31 cellular contexts compared by ENCODE assay signal in the genomic region with DNA sequence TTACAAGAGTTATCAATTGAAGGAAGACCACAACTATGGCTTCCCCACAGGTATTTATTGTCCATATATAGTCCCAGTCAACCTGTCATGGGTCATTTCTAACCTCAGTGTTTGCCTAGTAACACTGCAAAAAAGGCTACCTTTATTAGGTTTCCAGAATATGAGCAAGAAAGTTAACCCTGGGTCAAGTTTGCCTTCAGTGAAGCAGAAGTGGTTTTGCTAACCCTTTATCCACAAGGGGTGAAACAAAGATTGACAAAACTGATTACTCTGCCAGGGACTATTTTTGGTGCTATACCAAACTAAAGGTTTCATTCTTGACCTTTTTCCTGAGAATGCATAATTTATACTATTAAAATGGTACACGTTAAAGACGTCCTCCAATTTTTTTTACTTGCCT. TPM values are rescaled to one million over a fixed set of nuclear protein-coding genes. Genes with fewer than 3 reads are reported as not detected.
DNase-seq lines count a peak whose midpoint lies in the region; ATAC-seq, FAIRE-seq and TF ChIP-seq lines count a peak whose summit lies in the region.
"Had no signal": no experiment of that assay in that cellular context is flagged by ENCODE, and none has a peak within 500 bp of the region (broad histone marks: within the 10 kb centered on the region; RNA-seq: fewer than 3 reads in every experiment).

No MANE protein-coding gene starts in this region.

- H3K4me3 ChIP-seq in CD4-positive, CD25-positive, alpha-beta regulatory T cell (ENCODE audit: low read depth, low read length) = no peak overlapping the region
- H3K4me3 ChIP-seq in GM12878 (no peak overlapping the region), Peyer's patch (no peak overlapping the region)
- H3K4me3 ChIP-seq: cardiac muscle cell, colonic mucosa, right lobe of liver, SJCRH30 had no signal

- TF ChIP-seq CTCF in GM12878 (IDR thresholded peaks at IDR 0.05 in 2 of 3, conservative IDR thresholded peaks at IDR 0.05 in 1 of 3; ENCODE audit: control insufficient read depth in 2 of 3, extremely low read depth in 1 of 3, insufficient read depth in 1 of 3, low read depth in 3 of 3, low read length in 3 of 3) (no peak), Peyer's patch (IDR thresholded peaks at IDR 0.05) (no peak)

- no peak for TF ChIP-seq EP300 in GM12878 (IDR thresholded peaks at IDR 0.05; ENCODE audit: borderline replicate concordance in 1 of 2, control insufficient read depth in 1 of 2, low read depth in 2 of 2, low read length in 2 of 2)

- no peak overlapping the region for H3K9ac ChIP-seq in GM12878 (ENCODE audit: control insufficient read depth, insufficient read depth, low read length)

- H2AFZ ChIP-seq in GM12878 (ENCODE audit: control insufficient read depth, low read depth, low read length) = no peak overlapping the region

- no peaks in the 10 kb centered on the region for H3K27me3 Mint-ChIP-seq in CD4-positive, CD25-positive, alpha-beta regulatory T cell
- H3K27me3 Mint-ChIP-seq: activated CD4-positive, alpha-beta T cell treated with anti-CD3 and anti-CD28 coated beads for 36 hours; activated T-cell treated with anti-CD3 and anti-CD28 coated beads, Interleukin-2, amount 50 U/mL, for 24 hours had no signal

- peaks cover 49% of the 10 kb centered on the region for H3K4me1 ChIP-seq in CD4-positive, CD25-positive, alpha-beta regulatory T cell (ENCODE audit: control insufficient read depth, insufficient read depth, low read length, poor library complexity, severe bottlenecking)
- H3K4me1 ChIP-seq in GM12878 (ENCODE audit: control insufficient read depth, insufficient read depth, low read length) (peaks cover 71% of the 10 kb centered on the region), Peyer's patch (peaks cover 0 to 27% (median 7%) of the 10 kb centered on the region in 4 donors)
- H3K4me1 ChIP-seq: colonic mucosa, right lobe of liver, SJCRH30 had no signal

- SMC1A ChIA-PET in GM12878 (lab: Charles Lee; ENCODE audit: uncharacterized antibody, unreplicated experiment) = interaction anchor here (0.9 to 1.2 kb wide), 2 partner anchors 27 to 219 kb away, joined by 3 read pairs; partner anchors contain the start of gene SP140

- peaks cover 70% of the 10 kb centered on the region for H3K36me3 ChIP-seq in CD4-positive, CD25-positive, alpha-beta regulatory T cell (ENCODE audit: control insufficient read depth, insufficient read depth, low read length)
- peaks cover 22 to 64% of the 10 kb centered on the region in 2 experiments for H3K36me3 ChIP-seq in GM12878 (ENCODE audit: control insufficient read depth in 2 of 2, insufficient read depth in 2 of 2, low read length in 1 of 2)
- peaks cover 0 to 70% (median 0%) of the 10 kb centered on the region in 3 donors for H3K36me3 ChIP-seq in Peyer's patch
- H3K36me3 ChIP-seq: cardiac muscle cell, SJCRH30 had no signal

- RAD21 ChIA-PET in GM12878 (lab: Charles Lee; ENCODE audit: unreplicated experiment) = interaction anchor here (1.0 kb wide), 1 partner anchor 27 kb away, joined by 3 read pairs; no protein-coding TSS in a partner anchor

- POLR2A ChIA-PET in GM12878 (lab: Charles Lee) = no interaction called here

- no peaks in the 10 kb centered on the region for H3K27me3 ChIP-seq in CD4-positive, CD25-positive, alpha-beta regulatory T cell (ENCODE audit: control insufficient read depth, insufficient read depth, low read length)
- no peaks in the 10 kb centered on the region for H3K27me3 ChIP-seq in GM12878 (replicated peaks in 1 of 2; ENCODE audit: control insufficient read depth in 2 of 2, insufficient read depth in 2 of 2, low read length in 1 of 2)
- H3K27me3 ChIP-seq in Peyer's patch = no peaks in the 10 kb centered on the region
- H3K27me3 ChIP-seq: cardiac muscle cell, colonic mucosa, right lobe of liver, SJCRH30 had no signal

- H3K27ac Mint-ChIP-seq in CD4-positive, CD25-positive, alpha-beta regulatory T cell = peak overlapping the region in 2 of 3 donors; percentile 3 to 9
- H3K27ac Mint-ChIP-seq: activated CD4-positive, alpha-beta T cell treated with anti-CD3 and anti-CD28 coated beads for 36 hours; activated T-cell treated with anti-CD3 and anti-CD28 coated beads, Interleukin-2, amount 50 U/mL, for 24 hours had no signal

- H3K36me3 Mint-ChIP-seq in CD4-positive, CD25-positive, alpha-beta regulatory T cell = peaks cover 54% of the 10 kb centered on the region

- no TSS peak for BruUV-seq in GM12878 (replicated peaks; lab: Mats Ljungman, UMichigan)

- no peaks in the 10 kb centered on the region; the same call in none of the 2 replicates for H4K20me1 ChIP-seq in GM12878 (ENCODE audit: control insufficient read depth, insufficient read depth)

- H3K9me3 ChIP-seq in CD4-positive, CD25-positive, alpha-beta regulatory T cell (ENCODE audit: control insufficient read depth in 2 of 2, low read length in 2 of 2) = no peaks in the 10 kb centered on the region
- H3K9me3 ChIP-seq in GM12878 (replicated peaks; ENCODE audit: control insufficient read depth, insufficient read depth, low read length) (no peaks in the 10 kb centered on the region; the same call in 1 of the 3 replicates), Peyer's patch (no peaks in the 10 kb centered on the region)
- H3K9me3 ChIP-seq: colonic mucosa, right lobe of liver, SJCRH30 had no signal

- no peak for DNase-seq in CD4-positive, CD25-positive, alpha-beta regulatory T cell
- peak; percentile 28 for DNase-seq in GM12878 (ENCODE audit: low read depth, low spot score)
- DNase-seq in Peyer's patch = no peak
- no peak for DNase-seq in NCI-H748 treated with DMSO at 0.1 percent for 48 hours (lab: John Stamatoyannopoulos, UW)
- no peak for DNase-seq in NCI-H774 (lab: John Stamatoyannopoulos, UW)
- DNase-seq in NCI-H2227 treated with DMSO at 0.1 percent for 48 hours (lab: John Stamatoyannopoulos, UW) = no peak
- DNase-seq: activated CD4-positive, alpha-beta T cell treated with anti-CD3 and anti-CD28 coated beads for 36 hours; activated gamma-delta T cell; activated T-cell treated with anti-CD3 and anti-CD28 coated beads, Interleukin-2, amount 50 U/mL, for 24 hours; colonic mucosa; effector CD8-positive, alpha-beta T cell; EL; hippocampal formation; mesenchymal stem cell; NCI-H146; NCI-H345; NCI-H69; right lobe of liver; RPMI8226; SJCRH30; stimulated activated CD4-positive, alpha-beta T cell treated with anti-CD3 and anti-CD28 coated beads, Interleukin-12 subunit alpha, Interleukin-12 subunit beta, amount 100 ng/mL, for 4 hours; stimulated activated CD4-positive, alpha-beta T cell treated with anti-CD3 and anti-CD28 coated beads, Interleukin-4, amount 100 ng/mL, for 4 hours; SW 1271; T-helper 9 cell; trophoblast cell had no signal

- no peak overlapping the region for H3K27ac ChIP-seq in CD4-positive, CD25-positive, alpha-beta regulatory T cell (ENCODE audit: insufficient read depth, low read length, poor library complexity, severe bottlenecking)
- peak overlapping the region; percentile 54 for H3K27ac ChIP-seq in GM12878 (ENCODE audit: control insufficient read depth, insufficient read depth)
- peak overlapping the region in 1 of 4 donors; percentile 82 for H3K27ac ChIP-seq in Peyer's patch
- H3K27ac ChIP-seq: cardiac muscle cell, colonic mucosa, right lobe of liver, SJCRH30 had no signal

- no peaks in the 10 kb centered on the region for H3K9me3 Mint-ChIP-seq in CD4-positive, CD25-positive, alpha-beta regulatory T cell
- H3K9me3 Mint-ChIP-seq: activated T-cell treated with anti-CD3 and anti-CD28 coated beads, Interleukin-2, amount 50 U/mL, for 24 hours had no signal

- intact Hi-C loops in GM12878 (cut with micrococcal nuclease; ENCODE audit: unreplicated experiment) = loop anchor here (5.0 kb wide), 3 partner anchors 142 to 212 kb away; no protein-coding TSS in a partner anchor

- no peak for FAIRE-seq in GM12878 (lab: Jason Lieb, UNC)
- FAIRE-seq: astrocyte, H54 had no signal

- peaks cover 39 to 79% (median 59%) of the 10 kb centered on the region in 4 donors for H3K4me1 Mint-ChIP-seq in CD4-positive, CD25-positive, alpha-beta regulatory T cell

- CTCF ChIA-PET in GM12878 (lab: Yijun Ruan, JAX) = no interaction called here

- 90% methylated on average over 2 of the region's 2 CpGs for WGBS in GM12878 (ENCODE audit: insufficient coverage, insufficient replicate concordance, low lambda C conversion rate, missing lambda C conversion rate)

- TF ChIP-seq POLR2A in GM12878 (IDR thresholded peaks at IDR 0.05; ENCODE audit: low read depth, low read length) (no peak), Peyer's patch (IDR thresholded peaks at IDR 0.05) (no peak)

- no peak overlapping the region for H3K4me3 Mint-ChIP-seq in CD4-positive, CD25-positive, alpha-beta regulatory T cell
- H3K4me3 Mint-ChIP-seq: activated CD4-positive, alpha-beta T cell treated with anti-CD3 and anti-CD28 coated beads for 36 hours; activated T-cell treated with anti-CD3 and anti-CD28 coated beads, Interleukin-2, amount 50 U/mL, for 24 hours had no signal

- H3K4me2 ChIP-seq in GM12878 (ENCODE audit: control insufficient read depth, insufficient read depth) = peak overlapping the region; percentile 26; the same call in 1 of the 2 replicates

- in situ Hi-C loops in GM12878 (cut with MboI) = no loop called here

- no peak for ATAC-seq in CD4-positive, CD25-positive, alpha-beta regulatory T cell (ENCODE audit: low read depth in 2 of 2)
- peak; percentile 28 for ATAC-seq in GM18498 (IDR thresholded peaks at IDR 0.05; ENCODE audit: unreplicated experiment)
- ATAC-seq in HG03457 (IDR thresholded peaks at IDR 0.05; ENCODE audit: unreplicated experiment) = peak; percentile 27
- ATAC-seq in GM12878 = peak; percentile 10
- ATAC-seq: activated CD4-positive, alpha-beta T cell treated with anti-CD3 and anti-CD28 coated beads for 36 hours; left lobe of liver; right lobe of liver had no signal

- no peak for TF ChIP-seq RAD21 in GM12878 (IDR thresholded peaks at IDR 0.05; ENCODE audit: insufficient read depth, low read depth, low read length)

- H3K79me2 ChIP-seq in GM12878 (ENCODE audit: control insufficient read depth, insufficient read depth, low read length) = peaks cover 67% of the 10 kb centered on the region

RNA-seq across cellular contexts. Expression of gene SP100, which starts 28.8 kb away (rescaled TPM):
- total RNA-seq in CD4-positive, CD25-positive, alpha-beta regulatory T cell = 335 TPM
- polyA plus RNA-seq in CD4-positive, CD25-positive, alpha-beta regulatory T cell = 100 to 1,000 TPM; 116 to 130 (median 122) TPM
- total RNA-seq in GM12878 (2013; cell fraction: nucleolus; rRNA removed) = 469 and 500 TPM in 2 replicates
- total RNA-seq in GM12878 (2014; rRNA removed) (175 and 191 TPM in 2 replicates), GM12878 (2014; rRNA removed; fragmentation: Illumina TruSeq; extraction: Trizol) (226 and 237 TPM in 2 replicates), GM12878 (2021) (166 and 172 TPM in 2 replicates), Peyer's patch (100 to 1,000 TPM; 106 to 498 (median 127) TPM)
- polyA plus RNA-seq in GM12878 (2011; ENCODE audit: low read depth) = 137 TPM
- polyA plus RNA-seq in GM12878 (2011; rRNA removed) (239 and 341 TPM in 2 replicates), GM12878 (2014; fragmentation: Illumina TruSeq; extraction: Trizol) (215 and 267 TPM in 2 replicates), GM12878 (2014; fragmentation: Nextera tagmentation; extraction: Ambion mirVana) (100 to 1,000 TPM; 109 to 154 TPM), GM12878 (2014; rRNA removed) (172 and 174 TPM in 2 replicates), GM12878 (2016; fragmentation: Nextera tagmentation; extraction: Ambion mirVana) (100 to 1,000 TPM; 185 to 188 TPM)
- 81.5 and 89.9 TPM in 2 replicates for polyA plus RNA-seq in GM12878 (2011; cell fraction: cytosol; rRNA removed)
- polyA plus RNA-seq in GM12878 (2011; cell fraction: nucleus; rRNA removed) = 235 and 280 TPM in 2 replicates
- 155 and 168 TPM in 2 replicates for polyA plus RNA-seq in GM12878 (2012)
- polyA minus RNA-seq in GM12878 (2011; rRNA and poly(A)+ RNA removed) = 140 and 144 TPM in 2 replicates
- polyA minus RNA-seq in GM12878 (2011; cell fraction: cytosol; rRNA and poly(A)+ RNA removed) = 57.5 and 82.0 TPM in 2 replicates
- 166 and 247 TPM in 2 replicates for polyA minus RNA-seq in GM12878 (2011; cell fraction: nucleus; rRNA and poly(A)+ RNA removed)
- total RNA-seq: cardiac muscle cell had no signal

Comparison
In these comparisons a context has a peak if more than half of its experiments do, and no peak if none do; other contexts are left out.
1. ATAC-seq: peak in GM18498 (single experiment), HG03457 (single experiment) and GM12878 (single experiment); none in CD4-positive, CD25-positive, alpha-beta regulatory T cell (0 of 2).